Comparison of ENCODE assay signal across 16 cellular contexts in genomic region chr10:84563355-84563754, GRCh38.
DNase-seq lines count a peak whose midpoint lies in the region; ATAC-seq and TF ChIP-seq lines count a peak whose summit lies in the region.
"Had no signal": no experiment of that assay in that cellular context is flagged by ENCODE, and none has a peak within 500 bp of the region (broad histone marks: within the 10 kb centered on the region; RNA-seq: fewer than 3 reads in every experiment).

No MANE protein-coding gene starts in this region.

- CTCF ChIA-PET in mammary epithelial cell (lab: Charles Lee; ENCODE audit: low non-redundant PET) (no interaction called here), MCF 10A (lab: Yijun Ruan, JAX) (no interaction called here)

- H3K9me3 ChIP-seq in mammary epithelial cell (replicated peaks; ENCODE audit: insufficient read depth, low read length) (no peaks in the 10 kb centered on the region), stomach (no peaks in the 10 kb centered on the region)
- H3K9me3 ChIP-seq: lower lobe of right lung had no signal

- H3K79me2 ChIP-seq in mammary epithelial cell (ENCODE audit: insufficient read depth, low read length) (no peaks in the 10 kb centered on the region), GM23338 (replicated peaks; ENCODE audit: insufficient read depth) (no peaks in the 10 kb centered on the region)

- H3K27me3 Mint-ChIP-seq in MCF 10A (ENCODE audit: insufficient read depth, unreplicated experiment) (peaks cover 16% of the 10 kb centered on the region), GM23338 (ENCODE audit: insufficient read depth, low read depth, poor library complexity) (peaks cover 2% of the 10 kb centered on the region)
- peaks cover 71% of the 10 kb centered on the region for H3K27me3 Mint-ChIP-seq in stimulated activated memory B cell treated with anti-CD40 and anti-IgM and Interleukin-4, amounts not matched to agents 10 μg/mL and 1 μg/mL and 100 μg/mL, for 72 hours

- H4K20me1 ChIP-seq in mammary epithelial cell (ENCODE audit: insufficient read depth, low read length) (no peaks in the 10 kb centered on the region), GM23338 (replicated peaks; ENCODE audit: insufficient read depth) (no peaks in the 10 kb centered on the region)

- 47% methylated on average over 4 of the region's 5 CpGs for WGBS in mammary epithelial cell (ENCODE audit: low coverage, missing lambda C conversion rate)
- WGBS in stomach, 5 donors: 60 to 66% (median 62%) methylated on average over 5 of the region's 5 CpGs

- POLR2A ChIA-PET in MCF 10A (lab: Yijun Ruan, JAX): no interaction called here

- H3K27ac ChIP-seq in mammary epithelial cell (ENCODE audit: insufficient read depth, low read depth, low read length) (no peak overlapping the region), GM23338 (ENCODE audit: low read depth) (no peak overlapping the region), stomach (no peak overlapping the region)
- H3K27ac ChIP-seq: lower lobe of right lung, PC-9 had no signal

- no peaks in the 10 kb centered on the region for H3K9me3 Mint-ChIP-seq in MCF 10A (ENCODE audit: unreplicated experiment)
- H3K9me3 Mint-ChIP-seq in GM23338: peaks cover under 1% of the 10 kb centered on the region; the same call in 1 of the 3 replicates
- no peaks in the 10 kb centered on the region for H3K9me3 Mint-ChIP-seq in stimulated activated memory B cell treated with anti-CD40 and anti-IgM and Interleukin-4, amounts not matched to agents 10 μg/mL and 1 μg/mL and 100 μg/mL, for 72 hours
- H3K9me3 Mint-ChIP-seq: stimulated activated naive B cell treated with anti-CD40 and anti-IgM and Interleukin-4, amounts not matched to agents 10 μg/mL and 1 μg/mL and 100 μg/mL, for 72 hours had no signal

- no peak for TF ChIP-seq POLR2A in stomach (IDR thresholded peaks at IDR 0.05)

- H3K4me1 Mint-ChIP-seq in MCF 10A (ENCODE audit: insufficient read depth, unreplicated experiment): no peaks in the 10 kb centered on the region
- H3K4me1 Mint-ChIP-seq in GM23338: peaks cover 13% of the 10 kb centered on the region
- H3K4me1 Mint-ChIP-seq in stimulated activated memory B cell treated with anti-CD40 and anti-IgM and Interleukin-4, amounts not matched to agents 10 μg/mL and 1 μg/mL and 100 μg/mL, for 72 hours: peaks cover 15% of the 10 kb centered on the region

- no peak overlapping the region for H3K4me3 Mint-ChIP-seq in MCF 10A (ENCODE audit: unreplicated experiment)
- no peak overlapping the region for H3K4me3 Mint-ChIP-seq in GM23338
- H3K4me3 Mint-ChIP-seq in stimulated activated memory B cell treated with anti-CD40 and anti-IgM and Interleukin-4, amounts not matched to agents 10 μg/mL and 1 μg/mL and 100 μg/mL, for 72 hours: no peak overlapping the region
- H3K4me3 Mint-ChIP-seq: stimulated activated naive B cell treated with anti-CD40 and anti-IgM and Interleukin-4, amounts not matched to agents 10 μg/mL and 1 μg/mL and 100 μg/mL, for 72 hours had no signal

- no peak for TF ChIP-seq EP300 in stomach (IDR thresholded peaks at IDR 0.05)

- BruUV-seq in mammary epithelial cell (replicated peaks; lab: Mats Ljungman, UMichigan) (no TSS peak), MCF 10A (replicated peaks; lab: Mats Ljungman, UMichigan) (no TSS peak)

- no peaks in the 10 kb centered on the region for H3K36me3 Mint-ChIP-seq in MCF 10A (ENCODE audit: insufficient read depth, unreplicated experiment)
- no peaks in the 10 kb centered on the region; the same call in 1 of the 3 replicates for H3K36me3 Mint-ChIP-seq in GM23338 (ENCODE audit: low read depth)
- H3K36me3 Mint-ChIP-seq in stimulated activated memory B cell treated with anti-CD40 and anti-IgM and Interleukin-4, amounts not matched to agents 10 μg/mL and 1 μg/mL and 100 μg/mL, for 72 hours: no peaks in the 10 kb centered on the region
- H3K36me3 Mint-ChIP-seq: stimulated activated naive B cell treated with anti-CD40 and anti-IgM and Interleukin-4, amounts not matched to agents 10 μg/mL and 1 μg/mL and 100 μg/mL, for 72 hours had no signal

- TF ChIP-seq CTCF in mammary epithelial cell (conservative IDR thresholded peaks at IDR 0.05 in 1 of 2, IDR thresholded peaks at IDR 0.05 in 1 of 2; ENCODE audit: extremely low read depth in 1 of 2, insufficient read depth in 1 of 2, low read depth in 1 of 2, low read length in 2 of 2) (no peak), MCF 10A (IDR thresholded peaks at IDR 0.05; ENCODE audit: unreplicated experiment) (no peak), GM23338 (conservative IDR thresholded peaks at IDR 0.05; ENCODE audit: low read depth in 2 of 2) (no peak), stomach (IDR thresholded peaks at IDR 0.05) (no peak)

- peaks cover 9% of the 10 kb centered on the region; the same call in 1 of the 2 replicates for H3K9me2 ChIP-seq in GM23338 (ENCODE audit: insufficient read depth)

- no peaks in the 10 kb centered on the region for H3K27me3 ChIP-seq in mammary epithelial cell (ENCODE audit: insufficient read depth, low read length)
- no peaks in the 10 kb centered on the region for H3K27me3 ChIP-seq in GM23338 (ENCODE audit: insufficient read depth)
- peaks cover 0 to 31% (median 0%) of the 10 kb centered on the region in 3 donors for H3K27me3 ChIP-seq in stomach

- no peak overlapping the region for H3K27ac Mint-ChIP-seq in MCF 10A (ENCODE audit: low read depth, unreplicated experiment)
- no peak overlapping the region for H3K27ac Mint-ChIP-seq in GM23338
- H3K27ac Mint-ChIP-seq in stimulated activated memory B cell treated with anti-CD40 and anti-IgM and Interleukin-4, amounts not matched to agents 10 μg/mL and 1 μg/mL and 100 μg/mL, for 72 hours: no peak overlapping the region
- H3K27ac Mint-ChIP-seq: stimulated activated naive B cell treated with anti-CD40 and anti-IgM and Interleukin-4, amounts not matched to agents 10 μg/mL and 1 μg/mL and 100 μg/mL, for 72 hours had no signal

- in situ Hi-C loops in mammary epithelial cell (cut with MboI; ENCODE audit: low sequenced_read_pairs in 2 of 2) (no loop called here), KBM-7 (cut with MboI; ENCODE audit: low pct_unique_long_range_greater_than_20kb, low sequenced_read_pairs) (no loop called here)

- dilution Hi-C loops in mammary epithelial cell (cut with HindIII; ENCODE audit: low sequenced_read_pairs): no loop called here

- ATAC-seq in GM23338: no peak
- peak; percentile 94 for ATAC-seq in HG03378 (IDR thresholded peaks at IDR 0.05; ENCODE audit: unreplicated experiment)
- no peak for ATAC-seq in stimulated activated memory B cell treated with anti-CD40 and anti-IgM and Interleukin-4, amounts not matched to agents 10 μg/mL and 1 μg/mL and 100 μg/mL, for 72 hours

- peak overlapping the region; percentile 7 for H2AFZ ChIP-seq in mammary epithelial cell (ENCODE audit: low read depth, low read length)
- H2AFZ ChIP-seq in GM23338: peak overlapping the region; percentile 64; the same call in 1 of the 2 replicates
- H2AFZ ChIP-seq: PC-9 had no signal

- H3F3A ChIP-seq in GM23338 (replicated peaks; ENCODE audit: low read depth): no peaks in the 10 kb centered on the region; the same call in 1 of the 2 replicates

- no peak overlapping the region for H3K9ac ChIP-seq in mammary epithelial cell (ENCODE audit: insufficient read depth, low read length)

- DNase-seq in mammary epithelial cell: no peak
- DNase-seq in MCF 10A (ENCODE audit: unreplicated experiment): no peak
- no peak for DNase-seq in GM23338 (ENCODE audit: low spot score)
- DNase-seq in KBM-7: no peak
- no peak for DNase-seq in HuH-7 (ENCODE audit: low spot score)
- DNase-seq in stomach: no peak
- DNase-seq: activated CD8-positive, alpha-beta memory T cell treated with anti-CD3 and anti-CD28 coated beads, Interleukin-2, amount 50 U/mL, for 4 hours; amniotic stem cell; DND-41; effector memory CD4-positive, alpha-beta T cell; head of caudate nucleus; lower lobe of right lung; PC-9; stimulated activated naive B cell treated with anti-CD40 and anti-IgM and Interleukin-4, amounts not matched to agents 10 μg/mL and 1 μg/mL and 100 μg/mL, for 72 hours had no signal

- no peaks in the 10 kb centered on the region for H3K4me1 ChIP-seq in mammary epithelial cell (ENCODE audit: insufficient read depth, low read length)
- H3K4me1 ChIP-seq in GM23338 (ENCODE audit: insufficient read depth): peaks cover 14% of the 10 kb centered on the region
- no peaks in the 10 kb centered on the region for H3K4me1 ChIP-seq in stomach
- H3K4me1 ChIP-seq: lower lobe of right lung had no signal

- no peak overlapping the region for H3K4me3 ChIP-seq in mammary epithelial cell (replicated peaks in 1 of 3; ENCODE audit: insufficient read depth in 1 of 3, low read depth in 2 of 3, low read length in 3 of 3)
- no peak overlapping the region for H3K4me3 ChIP-seq in GM23338
- no peak overlapping the region for H3K4me3 ChIP-seq in stomach
- H3K4me3 ChIP-seq: lower lobe of right lung, PC-9 had no signal

- intact Hi-C loops in mammary epithelial cell (cut with micrococcal nuclease): no loop called here
- intact Hi-C loops in MCF 10A (cut with micrococcal nuclease): no loop called here
- intact Hi-C loops in stomach (cut with DNase I; ENCODE audit: low total_unique reads): no loop called here

- H3K4me2 ChIP-seq in mammary epithelial cell (ENCODE audit: insufficient read depth, low read depth, low read length) (no peak overlapping the region), GM23338 (no peak overlapping the region)
- H3K4me2 ChIP-seq: PC-9 had no signal

- H3K36me3 ChIP-seq in mammary epithelial cell (ENCODE audit: insufficient read depth, low read length) (no peaks in the 10 kb centered on the region), GM23338 (ENCODE audit: insufficient read depth) (no peaks in the 10 kb centered on the region), stomach (no peaks in the 10 kb centered on the region)
- H3K36me3 ChIP-seq: lower lobe of right lung had no signal

TF ChIP-seq in GM23338, 12 proteins besides CTCF, POLR2A, EP300 and RAD21 (continues in another document):
- TF ChIP-seq ZNF331 (CRISPR knock-in tag; IDR thresholded peaks at IDR 0.05; ENCODE audit: low read depth) (no peak), CREB1 (CRISPR knock-in tag; IDR thresholded peaks at IDR 0.05; ENCODE audit: low read depth) (no peak), EZH2phosphoT487 (IDR thresholded peaks at IDR 0.05; ENCODE audit: unreplicated experiment) (no peak), JUNB (IDR thresholded peaks at IDR 0.05; ENCODE audit: unreplicated experiment) (no peak), EZH2 (IDR thresholded peaks at IDR 0.05; ENCODE audit: low read depth, unreplicated experiment) (no peak), ETS1 (IDR thresholded peaks at IDR 0.05) (no peak), STAT1 (IDR thresholded peaks at IDR 0.05; ENCODE audit: unreplicated experiment) (no peak), NANOG (IDR thresholded peaks at IDR 0.05; ENCODE audit: borderline replicate concordance) (no peak)
